20 cellular contexts compared by ENCODE assay signal in genomic region chr6:10369896-10370295, GRCh38. TPM values are rescaled to one million over a fixed set of nuclear protein-coding genes. Genes with fewer than 3 reads are reported as not detected.
DNase-seq lines count a peak whose midpoint lies in the region; ATAC-seq and TF ChIP-seq lines count a peak whose summit lies in the region.
"Had no signal": no experiment of that assay in that cellular context is flagged by ENCODE, and none has a peak within 500 bp of the region (broad histone marks: within the 10 kb centered on the region; RNA-seq: fewer than 3 reads in every experiment).

No MANE protein-coding gene starts in this region.

- H2AFZ ChIP-seq in osteoblast (ENCODE audit: low read length) = no peak overlapping the region
- H2AFZ ChIP-seq: PC-9 had no signal

- ATAC-seq in Panc1 (peak; percentile 83), GM19324 (IDR thresholded peaks at IDR 0.05; ENCODE audit: low FRiP score, unreplicated experiment) (no peak)
- ATAC-seq: activated CD4-positive, CD25-positive, alpha-beta regulatory T cell treated with anti-CD3 and anti-CD28 coated beads, Interleukin-2, amount 50 U/mL, for 24 hours; gastrocnemius medialis; HCT116 had no signal

- DNase-seq in AG09309 (ENCODE audit: low read depth) (peak; percentile 32), Panc1 (ENCODE audit: low read depth, low spot score) (peak; percentile 86), fibroblast of gingiva (ENCODE audit: low read depth) (peak; percentile 39), GDM1 (lab: John Stamatoyannopoulos, UW) (no peak), osteoblast (ENCODE audit: insufficient read length, low spot score, missing footprints) (no peak), brain microvascular endothelial cell (no peak)
- DNase-seq: ACHN; activated CD8-positive, alpha-beta memory T cell treated with anti-CD3 and anti-CD28 coated beads, Interleukin-2, amount 50 U/mL, for 48 hours; activated naive CD4-positive, alpha-beta T cell treated with anti-CD3 and anti-CD28 coated beads, Interleukin-2, amount 50 U/mL, for 16 hours; gastrocnemius medialis; MM.1S; NCI-H2029; NCI-H526 treated with DMSO at 0.1 percent for 48 hours; substantia nigra had no signal

- H3K27ac ChIP-seq in HEK293 (ENCODE audit: extremely low read depth, low read depth, low read length) (no peak overlapping the region), Panc1 (ENCODE audit: low read length) (peak overlapping the region; percentile 45; the same call in 1 of the 2 replicates), osteoblast (ENCODE audit: low read depth, low read length) (no peak overlapping the region), brain microvascular endothelial cell (no peak overlapping the region)
- H3K27ac ChIP-seq: gastrocnemius medialis, PC-9 had no signal

- in situ Hi-C loops in Panc1 (cut with HindIII; ENCODE audit: low pct_unique_long_range_greater_than_20kb, low sequenced_read_pairs) (loop anchor here (10.0 kb wide), 1 partner anchor 175 kb away; no protein-coding TSS in a partner anchor), brain microvascular endothelial cell (cut with HindIII; ENCODE audit: low pct_ligation_motif_present, low sequenced_read_pairs) (no loop called here)

- no TSS peak for BruUV-seq in Panc1 (replicated peaks; lab: Mats Ljungman, UMichigan)

- H3K79me2 ChIP-seq in osteoblast (ENCODE audit: insufficient read depth, low read length) = no peaks in the 10 kb centered on the region

- H3K27me3 ChIP-seq in Panc1 (ENCODE audit: control insufficient read depth, insufficient read depth, low read length) (no peaks in the 10 kb centered on the region), osteoblast (ENCODE audit: insufficient read depth, low read length) (no peaks in the 10 kb centered on the region), brain microvascular endothelial cell (replicated peaks) (no peaks in the 10 kb centered on the region)

- no peak overlapping the region for H3K4me2 ChIP-seq in osteoblast (ENCODE audit: insufficient read depth, low read length)
- H3K4me2 ChIP-seq: PC-9 had no signal

- H4K20me1 ChIP-seq in osteoblast (ENCODE audit: insufficient read depth, low read length) = no peaks in the 10 kb centered on the region

- intact Hi-C loops in Panc1 (cut with micrococcal nuclease; ENCODE audit: unreplicated experiment) = no loop called here

- CTCF ChIA-PET in HEK293 (lab: Yijun Ruan, JAX) = no interaction called here
- CTCF ChIA-PET in Panc1 (lab: Charles Lee) = no interaction called here

- H3K36me3 ChIP-seq in HEK293 (ENCODE audit: control insufficient read depth in 2 of 2, insufficient read depth in 1 of 2, low read length in 2 of 2) = no peaks in the 10 kb centered on the region
- no peaks in the 10 kb centered on the region for H3K36me3 ChIP-seq in Panc1 (ENCODE audit: control insufficient read depth, insufficient read depth, low read length)
- no peaks in the 10 kb centered on the region for H3K36me3 ChIP-seq in osteoblast (ENCODE audit: insufficient read depth, low read length)
- no peaks in the 10 kb centered on the region for H3K36me3 ChIP-seq in brain microvascular endothelial cell (replicated peaks)
- H3K36me3 ChIP-seq: gastrocnemius medialis had no signal

- H3K9me3 ChIP-seq in HEK293 (ENCODE audit: control insufficient read depth, insufficient read depth, low read depth, low read length) = no peaks in the 10 kb centered on the region
- no peaks in the 10 kb centered on the region for H3K9me3 ChIP-seq in Panc1 (ENCODE audit: control insufficient read depth, insufficient read depth, low read depth, low read length)
- H3K9me3 ChIP-seq in osteoblast (ENCODE audit: low read depth, low read length) = no peaks in the 10 kb centered on the region
- H3K9me3 ChIP-seq: gastrocnemius medialis had no signal

- no peaks in the 10 kb centered on the region for H3K4me1 ChIP-seq in HEK293 (ENCODE audit: control insufficient read depth, insufficient read depth, low read length)
- H3K4me1 ChIP-seq in Panc1 (ENCODE audit: control insufficient read depth, insufficient read depth, low read length) = peaks cover 28% of the 10 kb centered on the region
- H3K4me1 ChIP-seq in osteoblast (ENCODE audit: insufficient read depth, low read length) = no peaks in the 10 kb centered on the region
- H3K4me1 ChIP-seq: gastrocnemius medialis had no signal

- TF ChIP-seq CTCF in AG09309 (IDR thresholded peaks at IDR 0.05; ENCODE audit: control insufficient read depth, insufficient read depth, low read depth, low read length, missing control alignments) (no peak), HEK293 (tag by site-specific recombination; IDR thresholded peaks at IDR 0.05) (no peak), Panc1 (IDR thresholded peaks at IDR 0.05) (no peak), osteoblast (IDR thresholded peaks at IDR 0.05; ENCODE audit: extremely low read depth, low read depth, low read length) (no peak), brain microvascular endothelial cell (IDR thresholded peaks at IDR 0.05; ENCODE audit: low read depth, low read length, missing control alignments) (no peak)

- POLR2A ChIA-PET in HEK293 (lab: Yijun Ruan, JAX) = no interaction called here
- POLR2A ChIA-PET in Panc1 (lab: Charles Lee) = interaction anchor here (0.6 kb wide), 1 partner anchor 13 kb away, joined by 3 read pairs; no protein-coding TSS in a partner anchor

- H3K4me3 ChIP-seq in AG09309 (ENCODE audit: control insufficient read depth, low read depth, low read length) (no peak overlapping the region), HEK293 (ENCODE audit: low read depth, low read length) (no peak overlapping the region), Panc1 (ENCODE audit: low read depth in 2 of 2, low read length in 2 of 2) (no peak overlapping the region), osteoblast (ENCODE audit: insufficient read depth, low read length) (no peak overlapping the region), brain microvascular endothelial cell (ENCODE audit: low read depth, low read length) (no peak overlapping the region)
- H3K4me3 ChIP-seq: gastrocnemius medialis, lung, PC-9 had no signal

TF ChIP-seq in HEK293, 187 proteins besides CTCF, POLR2A, EP300 and RAD21:
- TF ChIP-seq ZNF169 (tag by site-specific recombination; IDR thresholded peaks at IDR 0.05) = no peak
- peak; percentile 81 for TF ChIP-seq ZNF184 (tag by site-specific recombination; IDR thresholded peaks at IDR 0.05)
- no peak for TF ChIP-seq ZFP37 (tag by site-specific recombination; IDR thresholded peaks at IDR 0.05)
- no peak for TF ChIP-seq ZFP69B (tag by site-specific recombination; IDR thresholded peaks at IDR 0.05)
- no peak for TF ChIP-seq ZNF18 (tag by site-specific recombination; IDR thresholded peaks at IDR 0.05)
- peak; percentile 64 for TF ChIP-seq ZNF629 (tag by site-specific recombination; IDR thresholded peaks at IDR 0.05)
- no peak for TF ChIP-seq OVOL3 (tag by site-specific recombination; IDR thresholded peaks at IDR 0.05)
- no peak for TF ChIP-seq ZNF175 (tag by site-specific recombination; IDR thresholded peaks at IDR 0.05)
- TF ChIP-seq ZBTB10 (tag by site-specific recombination; IDR thresholded peaks at IDR 0.05) = no peak

RNA-seq across cellular contexts. Expression of gene TFAP2A, which starts 45.0 kb away (rescaled TPM):
- 83.9 TPM for total RNA-seq in Panc1 (2021; ENCODE audit: unreplicated experiment)
- polyA plus RNA-seq in Panc1 (2012; ENCODE audit: insufficient read length) = 95.0 TPM
- under 0.01 and 0.36 TPM in 2 replicates for total RNA-seq in osteoblast
- total RNA-seq: gastrocnemius medialis had no signal

Comparison
In these comparisons a context has a peak if more than half of its experiments do, and no peak if none do; other contexts are left out.
1. DNase-seq: peak in AG09309 (single experiment), Panc1 (single experiment) and fibroblast of gingiva (single experiment); none in GDM1 (single experiment), osteoblast (single experiment) and brain microvascular endothelial cell (single experiment).
2. RNA of gene TFAP2A, which starts 45.0 kb away (total RNA-seq): 83.9 TPM in Panc1 (single experiment); under 0.01 to 0.36 TPM in osteoblast; every median in the first group is over 10 times any median in the second.